6 cellular contexts compared by ENCODE assay signal in the genomic region with DNA sequence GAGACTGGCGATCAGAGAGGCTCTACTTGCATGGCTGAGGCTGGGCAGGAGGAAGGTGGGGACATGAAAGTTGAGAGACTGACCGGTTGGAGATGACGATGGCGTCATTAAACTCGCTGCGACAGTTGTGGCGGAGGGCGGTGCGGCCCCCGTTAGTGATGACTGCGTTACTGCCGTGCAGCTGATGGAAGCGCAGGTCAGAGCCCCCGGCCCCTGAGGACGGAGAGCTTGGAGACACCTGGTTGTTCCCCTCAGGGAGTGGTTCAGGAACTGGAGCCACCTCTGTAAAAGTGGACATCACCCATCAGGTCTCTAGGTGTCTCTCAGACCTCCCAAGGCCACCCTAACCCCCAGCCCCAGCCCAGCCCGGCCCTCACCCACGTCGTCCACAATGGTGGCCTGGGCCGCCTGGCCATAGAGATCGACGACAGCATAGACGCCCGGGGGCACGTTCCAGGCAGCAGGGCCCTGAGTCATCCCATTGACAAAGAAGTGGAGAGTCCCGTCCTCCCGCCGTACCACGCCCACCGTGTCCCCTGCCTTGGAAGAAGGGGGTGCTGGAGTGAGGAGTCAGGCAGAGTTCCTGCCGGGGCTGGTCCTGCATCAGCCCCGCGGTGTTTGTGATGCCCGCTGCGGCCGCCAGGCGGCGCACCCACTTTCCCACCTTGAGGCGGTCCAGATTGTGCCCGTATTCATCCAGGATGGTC. TPM values are rescaled to one million over a fixed set of nuclear protein-coding genes. Genes with fewer than 3 reads are reported as not detected.
DNase-seq lines count a peak whose midpoint lies in the region; TF ChIP-seq lines count a peak whose summit lies in the region.

No MANE protein-coding gene starts in this region.

- TF ChIP-seq CTCF in GM10248 (IDR thresholded peaks at IDR 0.05; ENCODE audit: control extremely low read depth, extremely low read depth, low read depth, missing control alignments) (peak; percentile 80), foreskin fibroblast (IDR thresholded peaks at IDR 0.05; ENCODE audit: low read depth, low read length) (peak; percentile 87)

- DNase-seq in GM10248 (ENCODE audit: extremely low spot score) (peak; percentile 78), foreskin fibroblast (peak; percentile 24 to 74), H4 (ENCODE audit: low spot score) (no peak), NCI-H1417 (lab: John Stamatoyannopoulos, UW) (no peak)
- peak; percentile 73 for DNase-seq in activated CD4-positive, CD25-positive, alpha-beta regulatory T cell treated with anti-CD3 and anti-CD28 coated beads, Interleukin-2, amount 50 U/mL, for 72 hours
- DNase-seq in stimulated activated CD4-positive, alpha-beta T cell treated with anti-CD3 and anti-CD28 coated beads, TNF-alpha, amount 100 ng/mL, for 24 hours (ENCODE audit: low read depth in 3 of 3), result peak in 2 of 3 experiments; percentile 29 to 63

- POLR2A ChIA-PET in GM10248 (lab: Yijun Ruan, JAX), result no interaction called here

- H3K4me3 ChIP-seq in foreskin fibroblast (ENCODE audit: low read depth in 1 of 2, low read length in 2 of 2), result no peak overlapping the region

- CTCF ChIA-PET in GM10248 (lab: Yijun Ruan, JAX), result interaction anchor here (0.7 to 3.6 kb wide), 9 partner anchors 9 to 237 kb away, joined by 3 to 32 read pairs (median 8); a partner anchor contains a TSS

RNA-seq across cellular contexts. Expression of a gene that starts 5.3 kb away (rescaled TPM):
- 3.4 and 3.5 TPM in 2 replicates for total RNA-seq in H4 (2014; rRNA removed; shearing (Covaris generic))

RNA-seq across cellular contexts. Expression of a gene that starts 8.7 kb away (rescaled TPM):
- total RNA-seq in H4 (2014; rRNA removed; shearing (Covaris generic)), result 55.9 and 65.1 TPM in 2 replicates

RNA-seq across cellular contexts. Expression of a gene that starts 12.4 kb away (rescaled TPM):
- 0.19 TPM in 1 of 2 replicates, not detected in the other for total RNA-seq in H4 (2014; rRNA removed; shearing (Covaris generic))

RNA-seq across cellular contexts. Expression of a gene that starts 16.5 kb away (rescaled TPM):
- 460 and 526 TPM in 2 replicates for total RNA-seq in H4 (2014; rRNA removed; shearing (Covaris generic))

RNA-seq across cellular contexts. Expression of a gene that starts 28.1 kb away (rescaled TPM):
- 0.78 and 2.4 TPM in 2 replicates for total RNA-seq in H4 (2014; rRNA removed; shearing (Covaris generic))

Comparison
In these comparisons a context has a peak if more than half of its experiments do, and no peak if none do; other contexts are left out.
1. DNase-seq: peak in GM10248 (single experiment), activated CD4-positive, CD25-positive, alpha-beta regulatory T cell treated with anti-CD3 and anti-CD28 coated beads, Interleukin-2, amount 50 U/mL, for 72 hours (single experiment), foreskin fibroblast (2 of 2) and stimulated activated CD4-positive, alpha-beta T cell treated with anti-CD3 and anti-CD28 coated beads, TNF-alpha, amount 100 ng/mL, for 24 hours (2 of 3); none in H4 (single experiment) and NCI-H1417 (0 of 3).